In the genomic region with DNA sequence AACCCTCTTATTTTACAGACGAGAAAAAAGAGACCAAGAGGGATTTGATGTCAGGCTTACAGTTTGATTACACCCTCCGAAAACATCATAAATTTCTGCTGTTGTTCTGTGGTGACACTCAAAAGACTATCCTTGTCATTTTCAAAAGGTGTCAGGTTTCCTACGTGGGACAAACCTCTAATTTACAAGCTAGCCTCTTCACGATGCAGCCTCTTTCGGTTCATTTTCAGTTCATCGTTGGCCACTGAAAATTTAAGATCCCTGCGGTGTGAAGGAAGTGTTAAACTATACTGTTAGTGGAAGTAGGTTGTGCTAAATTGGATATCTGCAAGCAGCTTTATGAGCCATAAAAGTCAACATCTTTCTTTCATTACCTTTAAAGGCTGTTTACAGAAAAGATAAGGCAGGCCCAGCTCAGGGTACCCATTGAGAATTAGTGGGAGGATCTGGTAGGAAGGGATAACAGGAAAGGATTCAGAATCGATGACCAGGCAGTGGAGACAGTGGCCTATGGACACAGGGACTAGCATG, we compare ENCODE assay signal across 1 cellular context.
TF ChIP-seq lines count a peak whose summit lies in the region.

No MANE protein-coding gene starts in this region.

TF ChIP-seq in K562, 482 proteins besides CTCF, POLR2A, EP300 and RAD21 (continued from another document and continues in another):
- TF ChIP-seq, protein P1, sequence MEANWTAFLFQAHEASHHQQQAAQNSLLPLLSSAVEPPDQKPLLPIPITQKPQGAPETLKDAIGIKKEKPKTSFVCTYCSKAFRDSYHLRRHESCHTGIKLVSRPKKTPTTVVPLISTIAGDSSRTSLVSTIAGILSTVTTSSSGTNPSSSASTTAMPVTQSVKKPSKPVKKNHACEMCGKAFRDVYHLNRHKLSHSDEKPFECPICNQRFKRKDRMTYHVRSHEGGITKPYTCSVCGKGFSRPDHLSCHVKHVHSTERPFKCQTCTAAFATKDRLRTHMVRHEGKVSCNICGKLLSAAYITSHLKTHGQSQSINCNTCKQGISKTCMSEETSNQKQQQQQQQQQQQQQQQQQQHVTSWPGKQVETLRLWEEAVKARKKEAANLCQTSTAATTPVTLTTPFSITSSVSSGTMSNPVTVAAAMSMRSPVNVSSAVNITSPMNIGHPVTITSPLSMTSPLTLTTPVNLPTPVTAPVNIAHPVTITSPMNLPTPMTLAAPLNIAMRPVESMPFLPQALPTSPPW (CRISPR knock-in tag; IDR thresholded peaks at IDR 0.05), result peak; percentile 10; the same call in 1 of the 2 replicates
- no peak for TF ChIP-seq MCM7 (IDR thresholded peaks at IDR 0.05)
- TF ChIP-seq ZC3H11A (IDR thresholded peaks at IDR 0.05; ENCODE audit: low read depth, low read length), result no peak
- TF ChIP-seq, protein P2, sequence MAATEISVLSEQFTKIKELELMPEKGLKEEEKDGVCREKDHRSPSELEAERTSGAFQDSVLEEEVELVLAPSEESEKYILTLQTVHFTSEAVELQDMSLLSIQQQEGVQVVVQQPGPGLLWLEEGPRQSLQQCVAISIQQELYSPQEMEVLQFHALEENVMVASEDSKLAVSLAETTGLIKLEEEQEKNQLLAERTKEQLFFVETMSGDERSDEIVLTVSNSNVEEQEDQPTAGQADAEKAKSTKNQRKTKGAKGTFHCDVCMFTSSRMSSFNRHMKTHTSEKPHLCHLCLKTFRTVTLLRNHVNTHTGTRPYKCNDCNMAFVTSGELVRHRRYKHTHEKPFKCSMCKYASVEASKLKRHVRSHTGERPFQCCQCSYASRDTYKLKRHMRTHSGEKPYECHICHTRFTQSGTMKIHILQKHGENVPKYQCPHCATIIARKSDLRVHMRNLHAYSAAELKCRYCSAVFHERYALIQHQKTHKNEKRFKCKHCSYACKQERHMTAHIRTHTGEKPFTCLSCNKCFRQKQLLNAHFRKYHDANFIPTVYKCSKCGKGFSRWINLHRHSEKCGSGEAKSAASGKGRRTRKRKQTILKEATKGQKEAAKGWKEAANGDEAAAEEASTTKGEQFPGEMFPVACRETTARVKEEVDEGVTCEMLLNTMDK (IDR thresholded peaks at IDR 0.05; ENCODE audit: borderline replicate concordance, insufficient read depth, low read depth, low read length, poor library complexity, severe bottlenecking), result no peak
- TF ChIP-seq, protein P3, sequence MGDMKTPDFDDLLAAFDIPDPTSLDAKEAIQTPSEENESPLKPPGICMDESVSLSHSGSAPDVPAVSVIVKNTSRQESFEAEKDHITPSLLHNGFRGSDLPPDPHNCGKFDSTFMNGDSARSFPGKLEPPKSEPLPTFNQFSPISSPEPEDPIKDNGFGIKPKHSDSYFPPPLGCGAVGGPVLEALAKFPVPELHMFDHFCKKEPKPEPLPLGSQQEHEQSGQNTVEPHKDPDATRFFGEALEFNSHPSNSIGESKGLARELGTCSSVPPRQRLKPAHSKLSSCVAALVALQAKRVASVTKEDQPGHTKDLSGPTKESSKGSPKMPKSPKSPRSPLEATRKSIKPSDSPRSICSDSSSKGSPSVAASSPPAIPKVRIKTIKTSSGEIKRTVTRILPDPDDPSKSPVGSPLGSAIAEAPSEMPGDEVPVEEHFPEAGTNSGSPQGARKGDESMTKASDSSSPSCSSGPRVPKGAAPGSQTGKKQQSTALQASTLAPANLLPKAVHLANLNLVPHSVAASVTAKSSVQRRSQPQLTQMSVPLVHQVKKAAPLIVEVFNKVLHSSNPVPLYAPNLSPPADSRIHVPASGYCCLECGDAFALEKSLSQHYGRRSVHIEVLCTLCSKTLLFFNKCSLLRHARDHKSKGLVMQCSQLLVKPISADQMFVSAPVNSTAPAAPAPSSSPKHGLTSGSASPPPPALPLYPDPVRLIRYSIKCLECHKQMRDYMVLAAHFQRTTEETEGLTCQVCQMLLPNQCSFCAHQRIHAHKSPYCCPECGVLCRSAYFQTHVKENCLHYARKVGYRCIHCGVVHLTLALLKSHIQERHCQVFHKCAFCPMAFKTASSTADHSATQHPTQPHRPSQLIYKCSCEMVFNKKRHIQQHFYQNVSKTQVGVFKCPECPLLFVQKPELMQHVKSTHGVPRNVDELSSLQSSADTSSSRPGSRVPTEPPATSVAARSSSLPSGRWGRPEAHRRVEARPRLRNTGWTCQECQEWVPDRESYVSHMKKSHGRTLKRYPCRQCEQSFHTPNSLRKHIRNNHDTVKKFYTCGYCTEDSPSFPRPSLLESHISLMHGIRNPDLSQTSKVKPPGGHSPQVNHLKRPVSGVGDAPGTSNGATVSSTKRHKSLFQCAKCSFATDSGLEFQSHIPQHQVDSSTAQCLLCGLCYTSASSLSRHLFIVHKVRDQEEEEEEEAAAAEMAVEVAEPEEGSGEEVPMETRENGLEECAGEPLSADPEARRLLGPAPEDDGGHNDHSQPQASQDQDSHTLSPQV (IDR thresholded peaks at IDR 0.05), result no peak
- TF ChIP-seq, protein P4, sequence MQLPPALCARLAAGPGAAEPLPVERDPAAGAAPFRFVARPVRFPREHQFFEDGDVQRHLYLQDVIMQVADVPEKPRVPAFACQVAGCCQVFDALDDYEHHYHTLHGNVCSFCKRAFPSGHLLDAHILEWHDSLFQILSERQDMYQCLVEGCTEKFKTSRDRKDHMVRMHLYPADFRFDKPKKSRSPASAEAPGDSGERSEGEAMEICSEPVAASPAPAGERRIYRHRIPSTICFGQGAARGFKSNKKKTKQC (CRISPR knock-in tag; IDR thresholded peaks at IDR 0.05), result no peak
- no peak for TF ChIP-seq MAFF (IDR thresholded peaks at IDR 0.05; ENCODE audit: low read length)
- no peak for TF ChIP-seq MAFK (IDR thresholded peaks at IDR 0.05; ENCODE audit: low read length)
- no peak for TF ChIP-seq HMGN3 (IDR thresholded peaks at IDR 0.05; ENCODE audit: borderline replicate concordance, extremely low read depth, insufficient read length, low read depth, low read length)
- no peak for TF ChIP-seq ASH1L (IDR thresholded peaks at IDR 0.05; ENCODE audit: borderline replicate concordance, low read depth, partially characterized antibody)
- no peak for TF ChIP-seq NR2C2 (CRISPR knock-in tag; IDR thresholded peaks at IDR 0.05)
- TF ChIP-seq NR2C2 (tag; IDR thresholded peaks at IDR 0.05), result peak; percentile 21; the same call in 1 of the 2 replicates
- TF ChIP-seq, protein P5, sequence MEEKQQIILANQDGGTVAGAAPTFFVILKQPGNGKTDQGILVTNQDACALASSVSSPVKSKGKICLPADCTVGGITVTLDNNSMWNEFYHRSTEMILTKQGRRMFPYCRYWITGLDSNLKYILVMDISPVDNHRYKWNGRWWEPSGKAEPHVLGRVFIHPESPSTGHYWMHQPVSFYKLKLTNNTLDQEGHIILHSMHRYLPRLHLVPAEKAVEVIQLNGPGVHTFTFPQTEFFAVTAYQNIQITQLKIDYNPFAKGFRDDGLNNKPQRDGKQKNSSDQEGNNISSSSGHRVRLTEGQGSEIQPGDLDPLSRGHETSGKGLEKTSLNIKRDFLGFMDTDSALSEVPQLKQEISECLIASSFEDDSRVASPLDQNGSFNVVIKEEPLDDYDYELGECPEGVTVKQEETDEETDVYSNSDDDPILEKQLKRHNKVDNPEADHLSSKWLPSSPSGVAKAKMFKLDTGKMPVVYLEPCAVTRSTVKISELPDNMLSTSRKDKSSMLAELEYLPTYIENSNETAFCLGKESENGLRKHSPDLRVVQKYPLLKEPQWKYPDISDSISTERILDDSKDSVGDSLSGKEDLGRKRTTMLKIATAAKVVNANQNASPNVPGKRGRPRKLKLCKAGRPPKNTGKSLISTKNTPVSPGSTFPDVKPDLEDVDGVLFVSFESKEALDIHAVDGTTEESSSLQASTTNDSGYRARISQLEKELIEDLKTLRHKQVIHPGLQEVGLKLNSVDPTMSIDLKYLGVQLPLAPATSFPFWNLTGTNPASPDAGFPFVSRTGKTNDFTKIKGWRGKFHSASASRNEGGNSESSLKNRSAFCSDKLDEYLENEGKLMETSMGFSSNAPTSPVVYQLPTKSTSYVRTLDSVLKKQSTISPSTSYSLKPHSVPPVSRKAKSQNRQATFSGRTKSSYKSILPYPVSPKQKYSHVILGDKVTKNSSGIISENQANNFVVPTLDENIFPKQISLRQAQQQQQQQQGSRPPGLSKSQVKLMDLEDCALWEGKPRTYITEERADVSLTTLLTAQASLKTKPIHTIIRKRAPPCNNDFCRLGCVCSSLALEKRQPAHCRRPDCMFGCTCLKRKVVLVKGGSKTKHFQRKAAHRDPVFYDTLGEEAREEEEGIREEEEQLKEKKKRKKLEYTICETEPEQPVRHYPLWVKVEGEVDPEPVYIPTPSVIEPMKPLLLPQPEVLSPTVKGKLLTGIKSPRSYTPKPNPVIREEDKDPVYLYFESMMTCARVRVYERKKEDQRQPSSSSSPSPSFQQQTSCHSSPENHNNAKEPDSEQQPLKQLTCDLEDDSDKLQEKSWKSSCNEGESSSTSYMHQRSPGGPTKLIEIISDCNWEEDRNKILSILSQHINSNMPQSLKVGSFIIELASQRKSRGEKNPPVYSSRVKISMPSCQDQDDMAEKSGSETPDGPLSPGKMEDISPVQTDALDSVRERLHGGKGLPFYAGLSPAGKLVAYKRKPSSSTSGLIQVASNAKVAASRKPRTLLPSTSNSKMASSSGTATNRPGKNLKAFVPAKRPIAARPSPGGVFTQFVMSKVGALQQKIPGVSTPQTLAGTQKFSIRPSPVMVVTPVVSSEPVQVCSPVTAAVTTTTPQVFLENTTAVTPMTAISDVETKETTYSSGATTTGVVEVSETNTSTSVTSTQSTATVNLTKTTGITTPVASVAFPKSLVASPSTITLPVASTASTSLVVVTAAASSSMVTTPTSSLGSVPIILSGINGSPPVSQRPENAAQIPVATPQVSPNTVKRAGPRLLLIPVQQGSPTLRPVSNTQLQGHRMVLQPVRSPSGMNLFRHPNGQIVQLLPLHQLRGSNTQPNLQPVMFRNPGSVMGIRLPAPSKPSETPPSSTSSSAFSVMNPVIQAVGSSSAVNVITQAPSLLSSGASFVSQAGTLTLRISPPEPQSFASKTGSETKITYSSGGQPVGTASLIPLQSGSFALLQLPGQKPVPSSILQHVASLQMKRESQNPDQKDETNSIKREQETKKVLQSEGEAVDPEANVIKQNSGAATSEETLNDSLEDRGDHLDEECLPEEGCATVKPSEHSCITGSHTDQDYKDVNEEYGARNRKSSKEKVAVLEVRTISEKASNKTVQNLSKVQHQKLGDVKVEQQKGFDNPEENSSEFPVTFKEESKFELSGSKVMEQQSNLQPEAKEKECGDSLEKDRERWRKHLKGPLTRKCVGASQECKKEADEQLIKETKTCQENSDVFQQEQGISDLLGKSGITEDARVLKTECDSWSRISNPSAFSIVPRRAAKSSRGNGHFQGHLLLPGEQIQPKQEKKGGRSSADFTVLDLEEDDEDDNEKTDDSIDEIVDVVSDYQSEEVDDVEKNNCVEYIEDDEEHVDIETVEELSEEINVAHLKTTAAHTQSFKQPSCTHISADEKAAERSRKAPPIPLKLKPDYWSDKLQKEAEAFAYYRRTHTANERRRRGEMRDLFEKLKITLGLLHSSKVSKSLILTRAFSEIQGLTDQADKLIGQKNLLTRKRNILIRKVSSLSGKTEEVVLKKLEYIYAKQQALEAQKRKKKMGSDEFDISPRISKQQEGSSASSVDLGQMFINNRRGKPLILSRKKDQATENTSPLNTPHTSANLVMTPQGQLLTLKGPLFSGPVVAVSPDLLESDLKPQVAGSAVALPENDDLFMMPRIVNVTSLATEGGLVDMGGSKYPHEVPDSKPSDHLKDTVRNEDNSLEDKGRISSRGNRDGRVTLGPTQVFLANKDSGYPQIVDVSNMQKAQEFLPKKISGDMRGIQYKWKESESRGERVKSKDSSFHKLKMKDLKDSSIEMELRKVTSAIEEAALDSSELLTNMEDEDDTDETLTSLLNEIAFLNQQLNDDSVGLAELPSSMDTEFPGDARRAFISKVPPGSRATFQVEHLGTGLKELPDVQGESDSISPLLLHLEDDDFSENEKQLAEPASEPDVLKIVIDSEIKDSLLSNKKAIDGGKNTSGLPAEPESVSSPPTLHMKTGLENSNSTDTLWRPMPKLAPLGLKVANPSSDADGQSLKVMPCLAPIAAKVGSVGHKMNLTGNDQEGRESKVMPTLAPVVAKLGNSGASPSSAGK (IDR thresholded peaks at IDR 0.05), result no peak
- TF ChIP-seq FOSL1 (tag; conservative IDR thresholded peaks at IDR 0.05), result peak; percentile 69; the same call in 1 of the 2 replicates
- no peak for TF ChIP-seq PHF20 (IDR thresholded peaks at IDR 0.05; ENCODE audit: partially characterized antibody)
- TF ChIP-seq, protein P6, sequence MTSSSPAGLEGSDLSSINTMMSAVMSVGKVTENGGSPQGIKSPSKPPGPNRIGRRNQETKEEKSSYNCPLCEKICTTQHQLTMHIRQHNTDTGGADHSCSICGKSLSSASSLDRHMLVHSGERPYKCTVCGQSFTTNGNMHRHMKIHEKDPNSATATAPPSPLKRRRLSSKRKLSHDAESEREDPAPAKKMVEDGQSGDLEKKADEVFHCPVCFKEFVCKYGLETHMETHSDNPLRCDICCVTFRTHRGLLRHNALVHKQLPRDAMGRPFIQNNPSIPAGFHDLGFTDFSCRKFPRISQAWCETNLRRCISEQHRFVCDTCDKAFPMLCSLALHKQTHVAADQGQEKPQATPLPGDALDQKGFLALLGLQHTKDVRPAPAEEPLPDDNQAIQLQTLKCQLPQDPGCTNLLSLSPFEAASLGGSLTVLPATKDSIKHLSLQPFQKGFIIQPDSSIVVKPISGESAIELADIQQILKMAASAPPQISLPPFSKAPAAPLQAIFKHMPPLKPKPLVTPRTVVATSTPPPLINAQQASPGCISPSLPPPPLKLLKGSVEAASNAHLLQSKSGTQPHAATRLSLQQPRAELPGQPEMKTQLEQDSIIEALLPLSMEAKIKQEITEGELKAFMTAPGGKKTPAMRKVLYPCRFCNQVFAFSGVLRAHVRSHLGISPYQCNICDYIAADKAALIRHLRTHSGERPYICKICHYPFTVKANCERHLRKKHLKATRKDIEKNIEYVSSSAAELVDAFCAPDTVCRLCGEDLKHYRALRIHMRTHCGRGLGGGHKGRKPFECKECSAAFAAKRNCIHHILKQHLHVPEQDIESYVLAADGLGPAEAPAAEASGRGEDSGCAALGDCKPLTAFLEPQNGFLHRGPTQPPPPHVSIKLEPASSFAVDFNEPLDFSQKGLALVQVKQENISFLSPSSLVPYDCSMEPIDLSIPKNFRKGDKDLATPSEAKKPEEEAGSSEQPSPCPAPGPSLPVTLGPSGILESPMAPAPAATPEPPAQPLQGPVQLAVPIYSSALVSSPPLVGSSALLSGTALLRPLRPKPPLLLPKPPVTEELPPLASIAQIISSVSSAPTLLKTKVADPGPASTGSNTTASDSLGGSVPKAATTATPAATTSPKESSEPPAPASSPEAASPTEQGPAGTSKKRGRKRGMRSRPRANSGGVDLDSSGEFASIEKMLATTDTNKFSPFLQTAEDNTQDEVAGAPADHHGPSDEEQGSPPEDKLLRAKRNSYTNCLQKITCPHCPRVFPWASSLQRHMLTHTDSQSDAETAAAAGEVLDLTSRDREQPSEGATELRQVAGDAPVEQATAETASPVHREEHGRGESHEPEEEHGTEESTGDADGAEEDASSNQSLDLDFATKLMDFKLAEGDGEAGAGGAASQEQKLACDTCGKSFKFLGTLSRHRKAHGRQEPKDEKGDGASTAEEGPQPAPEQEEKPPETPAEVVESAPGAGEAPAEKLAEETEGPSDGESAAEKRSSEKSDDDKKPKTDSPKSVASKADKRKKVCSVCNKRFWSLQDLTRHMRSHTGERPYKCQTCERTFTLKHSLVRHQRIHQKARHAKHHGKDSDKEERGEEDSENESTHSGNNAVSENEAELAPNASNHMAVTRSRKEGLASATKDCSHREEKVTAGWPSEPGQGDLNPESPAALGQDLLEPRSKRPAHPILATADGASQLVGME (CRISPR knock-in tag; IDR thresholded peaks at IDR 0.05), result 0 out of 2 replicates have a peak, but pooled peaks have one; percentile 35
- TF ChIP-seq, protein P7, sequence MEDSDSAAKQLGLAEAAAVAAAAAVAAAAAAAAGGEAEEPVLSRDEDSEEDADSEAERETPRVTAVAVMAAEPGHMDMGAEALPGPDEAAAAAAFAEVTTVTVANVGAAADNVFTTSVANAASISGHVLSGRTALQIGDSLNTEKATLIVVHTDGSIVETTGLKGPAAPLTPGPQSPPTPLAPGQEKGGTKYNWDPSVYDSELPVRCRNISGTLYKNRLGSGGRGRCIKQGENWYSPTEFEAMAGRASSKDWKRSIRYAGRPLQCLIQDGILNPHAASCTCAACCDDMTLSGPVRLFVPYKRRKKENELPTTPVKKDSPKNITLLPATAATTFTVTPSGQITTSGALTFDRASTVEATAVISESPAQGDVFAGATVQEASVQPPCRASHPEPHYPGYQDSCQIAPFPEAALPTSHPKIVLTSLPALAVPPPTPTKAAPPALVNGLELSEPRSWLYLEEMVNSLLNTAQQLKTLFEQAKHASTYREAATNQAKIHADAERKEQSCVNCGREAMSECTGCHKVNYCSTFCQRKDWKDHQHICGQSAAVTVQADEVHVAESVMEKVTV (CRISPR knock-in tag; IDR thresholded peaks at IDR 0.05), result peak; percentile 30; the same call in 1 of the 2 replicates
